Comparison of ENCODE assay signal across 1 cellular context in the genomic region with DNA sequence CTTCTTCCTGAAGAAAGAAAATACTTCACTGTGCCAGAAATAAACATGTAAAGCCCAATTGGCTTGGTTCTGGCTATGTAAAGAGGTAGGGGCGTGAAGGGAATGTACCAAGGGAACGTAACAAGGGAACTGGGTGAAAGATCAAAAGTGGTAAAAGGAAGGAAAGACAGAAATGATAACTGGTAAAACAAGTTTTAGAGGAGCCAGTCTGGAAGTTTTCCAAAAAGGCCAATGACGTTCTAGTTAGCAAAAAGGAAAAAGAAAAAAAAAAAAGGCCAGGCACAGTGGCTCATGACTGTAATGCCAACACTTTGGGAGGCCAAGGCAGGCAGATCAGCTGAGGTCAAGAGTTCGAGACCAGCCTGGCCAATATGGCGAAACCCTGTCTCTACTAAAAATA.
TF ChIP-seq lines count a peak whose summit lies in the region.

No MANE protein-coding gene starts in this region.

TF ChIP-seq in endothelial cell of umbilical vein, 7 proteins besides CTCF, POLR2A, EP300 and RAD21 (continued from another document):
- TF ChIP-seq MYC (IDR thresholded peaks at IDR 0.05; ENCODE audit: low read depth, low read length) (no peak), EZH2 (IDR thresholded peaks at IDR 0.05; ENCODE audit: borderline replicate concordance, low read depth, low read length, severe bottlenecking) (no peak)
TF ChIP-seq in endothelial cell of umbilical vein: peak in this region for 0.
